In the genomic region with DNA sequence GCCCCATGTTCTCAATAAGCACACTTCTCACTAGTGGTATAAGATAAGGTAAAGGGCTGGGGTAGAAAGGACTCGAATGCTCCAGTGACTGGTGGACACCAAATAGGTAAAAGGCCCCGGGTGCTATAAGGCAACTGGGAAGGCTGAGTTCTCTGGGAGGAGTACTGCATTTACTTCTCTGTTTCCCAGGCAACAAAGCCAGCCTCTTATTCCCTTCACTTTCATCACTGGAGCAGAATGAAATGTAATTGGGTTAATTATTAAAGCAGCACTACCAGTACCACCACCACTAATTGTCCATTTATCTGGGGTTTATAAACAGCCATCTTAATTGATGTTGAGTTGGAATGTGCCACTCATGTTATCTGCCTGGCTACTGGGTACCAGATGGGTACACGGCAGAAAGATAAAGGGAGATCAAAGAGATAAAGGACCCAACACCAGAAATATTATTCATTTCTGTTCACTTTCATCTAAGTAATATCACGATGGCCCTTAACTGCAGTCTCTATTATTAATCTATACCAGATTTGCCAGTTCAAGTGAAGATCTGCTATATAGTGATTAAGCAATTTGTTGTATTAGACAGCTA, we compare ENCODE assay signal across 17 cellular contexts.
"Had no signal": no experiment of that assay in that cellular context is flagged by ENCODE, and none has a peak within 500 bp of the region (broad histone marks: within the 10 kb centered on the region; RNA-seq: fewer than 3 reads in every experiment).

No MANE protein-coding gene starts in this region.

- FAIRE-seq: TTC549 had no signal

- DNase-seq: activated CD4-positive, alpha-beta T cell treated with anti-CD3 and anti-CD28 coated beads for 4 hours; activated CD8-positive, alpha-beta T cell treated with anti-CD3 and anti-CD28 coated beads for 36 hours; activated effector memory CD4-positive, alpha-beta T cell treated with Interleukin-2 at 50 U/mL for 16 hours; activated T-cell treated with anti-CD3 and anti-CD28 coated beads, Interleukin-2, amount 50 U/mL, for 4 hours; adrenal gland; dorsolateral prefrontal cortex; endodermal cell; gastrocnemius medialis; islet precursor cell; left ventricle myocardium superior; mesenchymal stem cell; natural killer cell; occipital lobe; stimulated activated CD4-positive, alpha-beta T cell treated with anti-CD3 and anti-CD28 coated beads, Interleukin-12 subunit alpha, Interleukin-12 subunit beta, amount 100 ng/mL, for 4 hours had no signal

- ATAC-seq: activated CD8-positive, alpha-beta T cell treated with anti-CD3 and anti-CD28 coated beads for 36 hours; activated T-cell treated with anti-CD3 and anti-CD28 coated beads, Interleukin-2, amount 50 U/mL, for 4 hours; gastrocnemius medialis; left ventricle myocardium superior; natural killer cell; stimulated activated memory B cell treated with anti-CD40 and anti-IgM and Interleukin-4, amounts not matched to agents 10 μg/mL and 1 μg/mL and 100 μg/mL, for 72 hours; WTC11 had no signal
